ENCODE assay signal across 8 cellular contexts in the genomic region with DNA sequence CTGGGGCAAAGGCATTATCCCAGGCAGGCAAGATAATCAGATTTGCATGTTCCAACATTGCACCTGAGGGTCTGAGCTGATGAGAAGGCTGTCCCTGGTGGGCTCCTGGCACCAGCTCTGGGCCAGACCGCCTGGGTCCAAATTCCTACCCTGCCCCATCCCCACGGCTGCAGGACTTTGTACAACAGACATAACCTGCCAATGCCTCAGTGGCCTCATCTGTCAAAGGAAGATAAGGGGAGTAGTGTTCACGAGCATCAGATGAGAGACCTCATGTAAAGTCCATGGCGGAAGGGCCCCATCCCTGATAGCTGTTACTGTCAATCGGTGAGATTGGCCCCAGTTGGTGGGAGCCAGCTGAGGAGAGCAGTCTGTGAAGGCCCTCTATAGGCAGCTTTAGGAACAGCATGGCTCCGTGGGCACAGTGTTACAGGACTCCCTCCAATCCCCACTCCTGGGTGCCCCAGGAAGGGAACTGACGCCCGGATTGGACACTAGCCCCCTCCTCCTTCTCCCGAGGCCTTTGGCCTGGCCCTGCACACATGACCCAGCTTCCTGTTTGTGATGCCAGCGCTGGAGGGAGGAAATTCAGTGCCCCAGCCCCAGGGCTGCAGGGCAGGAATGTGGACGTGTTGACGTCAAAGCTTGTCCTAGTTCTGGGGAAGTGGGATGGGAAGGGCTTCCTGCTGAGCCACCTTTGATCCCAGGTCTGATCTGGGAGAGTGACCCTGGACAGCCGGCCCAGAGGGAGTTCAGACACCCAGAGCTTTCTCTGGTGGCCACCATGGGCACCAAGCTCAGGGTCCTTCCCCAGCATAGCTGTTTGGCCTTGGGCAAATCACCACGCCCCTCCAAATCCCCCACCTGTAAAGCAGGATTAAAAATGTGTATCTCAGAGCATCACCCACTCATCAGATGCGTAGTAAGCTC.
A peak's percentile ranks its signal among the peaks of the same experiment; 100 is the strongest.
DNase-seq lines count a peak whose midpoint lies in the region; ATAC-seq and TF ChIP-seq lines count a peak whose summit lies in the region.

No MANE protein-coding gene starts in this region.

- TF ChIP-seq CTCF in GM12873 (IDR thresholded peaks at IDR 0.05; ENCODE audit: insufficient read depth, low read depth, low read length, missing control alignments) = peak; percentile 93

- ATAC-seq in activated CD4-positive, CD25-positive, alpha-beta regulatory T cell treated with anti-CD3 and anti-CD28 coated beads, Interleukin-2, amount 50 U/mL, for 24 hours = peak; percentile 71 to 74

- DNase-seq in HCEC 1CT (peak; percentile 57), NCI-H1694 (lab: John Stamatoyannopoulos, UW) (peak; percentile 74), cerebellar cortex (ENCODE audit: low spot score) (peak; percentile 70), left kidney (ENCODE audit: low read depth, low spot score) (peak; percentile 81), NCI-H2107 (lab: John Stamatoyannopoulos, UW) (no peak)
- DNase-seq in stimulated activated CD4-positive, alpha-beta T cell treated with anti-CD3 and anti-CD28 coated beads, Interleukin-1b, Interleukin-23, amount 100 ng/mL, for 48 hours = peak; percentile 64
